ENCODE assay signal across 19 cellular contexts in the genomic region with DNA sequence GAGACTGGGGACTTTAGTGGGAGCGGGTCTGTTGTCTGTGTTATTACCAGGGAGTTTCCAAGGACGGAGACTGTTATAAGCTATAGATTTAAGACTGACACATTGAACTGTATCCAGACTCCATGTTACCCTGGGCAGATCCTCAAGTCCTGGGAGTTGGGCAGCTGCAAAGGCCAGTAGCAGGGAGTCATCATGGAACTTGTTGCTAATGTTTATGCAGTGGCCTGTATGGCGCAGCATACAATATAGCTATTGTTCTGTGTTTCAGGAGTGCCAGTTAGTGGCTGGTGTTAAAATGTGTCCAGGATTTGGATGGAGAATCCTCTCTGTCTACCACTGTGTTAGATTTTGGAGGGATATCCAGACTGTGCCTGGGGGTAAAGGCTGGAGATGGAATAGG. TPM values are rescaled to one million over a fixed set of nuclear protein-coding genes. Genes with fewer than 3 reads are reported as not detected.
DNase-seq lines count a peak whose midpoint lies in the region; ATAC-seq lines count a peak whose summit lies in the region.
"Had no signal": no experiment of that assay in that cellular context is flagged by ENCODE, and none has a peak within 500 bp of the region (broad histone marks: within the 10 kb centered on the region; RNA-seq: fewer than 3 reads in every experiment).

No MANE protein-coding gene starts in this region.

- no peak overlapping the region for H3K4me3 Mint-ChIP-seq in naive thymus-derived CD4-positive, alpha-beta T cell

- no peaks in the 10 kb centered on the region for H3K36me3 ChIP-seq in naive thymus-derived CD4-positive, alpha-beta T cell (ENCODE audit: control insufficient read depth in 2 of 3, insufficient read depth in 3 of 3, low read length in 3 of 3)
- H3K36me3 ChIP-seq: BLaER1 treated with 17β-estradiol and CSF1 and Interleukin-3, amounts not matched to agents 10 nM and 100 nM; HAP-1 had no signal

- no peaks in the 10 kb centered on the region for H3K27me3 ChIP-seq in naive thymus-derived CD4-positive, alpha-beta T cell (ENCODE audit: control insufficient read depth in 2 of 2, insufficient read depth in 2 of 2, low read length in 2 of 2)
- H3K27me3 ChIP-seq: BLaER1 treated with 17β-estradiol and CSF1 and Interleukin-3, amounts not matched to agents 10 nM and 100 nM had no signal

- peaks cover 5 to 23% (median 16%) of the 10 kb centered on the region in 5 donors for H3K27me3 Mint-ChIP-seq in naive thymus-derived CD4-positive, alpha-beta T cell

- no peaks in the 10 kb centered on the region for H3K4me1 ChIP-seq in naive thymus-derived CD4-positive, alpha-beta T cell (ENCODE audit: control insufficient read depth in 2 of 2, insufficient read depth in 2 of 2, low read length in 2 of 2)
- H3K4me1 ChIP-seq: HAP-1 had no signal

- H3K9me3 ChIP-seq in naive thymus-derived CD4-positive, alpha-beta T cell (ENCODE audit: control insufficient read depth in 2 of 3, low read length in 3 of 3) = no peaks in the 10 kb centered on the region
- H3K9me3 ChIP-seq: HAP-1 had no signal

- no peak overlapping the region for H3K27ac Mint-ChIP-seq in naive thymus-derived CD4-positive, alpha-beta T cell

- H3K36me3 Mint-ChIP-seq in naive thymus-derived CD4-positive, alpha-beta T cell = no peaks in the 10 kb centered on the region

- peaks cover 0 to 6% (median 0%) of the 10 kb centered on the region in 7 donors for H3K4me1 Mint-ChIP-seq in naive thymus-derived CD4-positive, alpha-beta T cell

- peak overlapping the region; percentile 91 for H3K27ac ChIP-seq in angular gyrus (ENCODE audit: low read depth, low read length)
- H3K27ac ChIP-seq in substantia nigra (ENCODE audit: low read depth, low read length, poor library complexity, severe bottlenecking) = peak overlapping the region; percentile 91
- H3K27ac ChIP-seq in naive thymus-derived CD4-positive, alpha-beta T cell (ENCODE audit: low read depth, low read length) = no peak overlapping the region
- H3K27ac ChIP-seq: BLaER1 treated with 17β-estradiol and CSF1 and Interleukin-3, amounts not matched to agents 10 nM and 100 nM had no signal

- DNase-seq in COLO829 (ENCODE audit: low spot score) = peak; percentile 16
- peak in 22 of 42 donors; percentile 9 to 64 (median 26) for DNase-seq in head of caudate nucleus
- DNase-seq in substantia nigra (lab: John Stamatoyannopoulos, UW) = peak in 31 of 49 donors; percentile 13 to 73 (median 39)
- DNase-seq in HuH-7 (ENCODE audit: low spot score) = no peak
- DNase-seq in naive thymus-derived CD4-positive, alpha-beta T cell = no peak
- DNase-seq: COR-L47, EL, NCI-H1105 treated with DMSO at 0.1 percent for 48 hours, NCI-H187, NCI-H345, NCI-H69, SHP77 treated with DMSO at 0.1 percent for 48 hours had no signal

- no peak for ATAC-seq in GM18909 (IDR thresholded peaks at IDR 0.05; ENCODE audit: poor library complexity, unreplicated experiment)
- no peak for ATAC-seq in naive thymus-derived CD4-positive, alpha-beta T cell

- intact Hi-C loops in head of caudate nucleus (cut with DNase I) = no loop called here
- intact Hi-C loops in naive thymus-derived CD4-positive, alpha-beta T cell (cut with micrococcal nuclease) = no loop called here

- POLR2A ChIA-PET in naive thymus-derived CD4-positive, alpha-beta T cell (lab: Charles Lee) = no interaction called here

- H3K9me3 Mint-ChIP-seq in naive thymus-derived CD4-positive, alpha-beta T cell = no peaks in the 10 kb centered on the region

- no peak overlapping the region for H3K4me3 ChIP-seq in naive thymus-derived CD4-positive, alpha-beta T cell (ENCODE audit: low read length)
- H3K4me3 ChIP-seq: BLaER1 treated with 17β-estradiol and CSF1 and Interleukin-3, amounts not matched to agents 10 nM and 100 nM; HAP-1 had no signal

- CTCF ChIA-PET in naive thymus-derived CD4-positive, alpha-beta T cell (lab: Charles Lee) = no interaction called here

RNA-seq across cellular contexts. Expression of a gene that starts 31.7 kb away (rescaled TPM):
- total RNA-seq in naive thymus-derived CD4-positive, alpha-beta T cell = under 1 TPM in 1 of 5 experiments, not detected in 4; 0.71 TPM
- polyA plus RNA-seq in naive thymus-derived CD4-positive, alpha-beta T cell = not detected
- total RNA-seq: HT-29, OCI-LY7, RPMI7951 had no signal

Comparison
In these comparisons a context has a peak if more than half of its experiments do, and no peak if none do; other contexts are left out.
1. DNase-seq: peak in COLO829 (single experiment), head of caudate nucleus (22 of 42) and substantia nigra (31 of 49); none in HuH-7 (single experiment) and naive thymus-derived CD4-positive, alpha-beta T cell (0 of 9).